7 cellular contexts compared by ENCODE assay signal in genomic region chr1:191533254-191533653, GRCh38.
"Had no signal": no experiment of that assay in that cellular context is flagged by ENCODE, and none has a peak within 500 bp of the region (broad histone marks: within the 10 kb centered on the region; RNA-seq: fewer than 3 reads in every experiment).

No MANE protein-coding gene starts in this region.

- DNase-seq: GOT3, HFFc6, IMR-90, KG1 had no signal

- H3K36me3 ChIP-seq: HAP-1 had no signal

- H3K4me1 ChIP-seq: HAP-1 had no signal

- ATAC-seq: HCT116, K562 had no signal

- H3K4me3 ChIP-seq: HAP-1, K562 had no signal

- H3K9me3 ChIP-seq: HAP-1 had no signal

- H3K4me3 Mint-ChIP-seq: HFFc6 had no signal

- H3K27ac Mint-ChIP-seq: HFFc6 had no signal
